Comparison of ENCODE assay signal across 1 cellular context in the genomic region with DNA sequence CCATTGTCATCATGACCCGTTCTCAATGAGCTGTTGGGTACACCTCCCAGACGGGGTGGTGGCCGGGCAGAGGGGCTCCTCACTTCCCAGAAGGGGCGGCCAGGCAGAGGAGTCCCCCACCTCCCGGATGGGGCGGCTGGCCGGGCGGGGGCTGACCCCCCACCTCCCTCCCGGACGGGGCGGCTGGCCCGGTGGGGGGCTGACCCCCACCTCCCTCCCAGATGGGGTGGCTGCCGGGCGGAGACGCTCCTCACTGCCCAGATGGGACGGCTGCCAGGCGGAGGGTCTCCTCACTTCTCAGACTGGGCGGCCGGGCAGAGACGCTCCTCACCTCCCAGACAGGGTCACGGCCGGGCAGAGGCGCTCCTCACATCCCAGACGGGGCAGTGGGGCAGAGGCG. TPM values are rescaled to one million over a fixed set of nuclear protein-coding genes. Genes with fewer than 3 reads are reported as not detected.
"Had no signal": no experiment of that assay in that cellular context is flagged by ENCODE, and none has a peak within 500 bp of the region (broad histone marks: within the 10 kb centered on the region; RNA-seq: fewer than 3 reads in every experiment).

No MANE protein-coding gene starts in this region.

RNA-seq across cellular contexts. Expression of a gene that starts 5.7 kb away (rescaled TPM):
- total RNA-seq: HT1080 had no signal
